8 cellular contexts compared by ENCODE assay signal in genomic region chr11:1546536-1547466, GRCh38. TPM values are rescaled to one million over a fixed set of nuclear protein-coding genes. Genes with fewer than 3 reads are reported as not detected.
A peak's percentile ranks its signal among the peaks of the same experiment; 100 is the strongest.
DNase-seq lines count a peak whose midpoint lies in the region; ATAC-seq, FAIRE-seq and TF ChIP-seq lines count a peak whose summit lies in the region.

No MANE protein-coding gene starts in this region.

- WGBS in hepatocyte (ENCODE audit: low lambda C conversion rate, missing lambda C conversion rate) = 2% methylated on average over 48 of the region's 106 CpGs

- no peaks in the 10 kb centered on the region for H3K9me2 ChIP-seq in OCI-LY1 (ENCODE audit: low read depth, low read length)
- no peaks in the 10 kb centered on the region for H3K9me2 ChIP-seq in hepatocyte (replicated peaks; ENCODE audit: insufficient read depth)

- no peak overlapping the region for H3K27ac ChIP-seq in OCI-LY1 (ENCODE audit: low read depth, low read length, poor library complexity, severe bottlenecking)
- peak overlapping the region; percentile 80 for H3K27ac ChIP-seq in hepatocyte

- H3K9ac ChIP-seq in OCI-LY1 (ENCODE audit: low read length) = no peak overlapping the region
- H3K9ac ChIP-seq in adipocyte (ENCODE audit: low read length) = no peak overlapping the region
- H3K9ac ChIP-seq in skeletal muscle satellite cell (ENCODE audit: low read depth, low read length) = no peak overlapping the region

- FAIRE-seq in GM19239 (lab: Jason Lieb, UNC) = no peak

- ATAC-seq in HG03045 (IDR thresholded peaks at IDR 0.05; ENCODE audit: unreplicated experiment) = no peak

- H3K27me3 ChIP-seq in OCI-LY1 (ENCODE audit: insufficient read depth, low read length) = peaks cover 12% of the 10 kb centered on the region
- peaks cover 42% of the 10 kb centered on the region for H3K27me3 ChIP-seq in adipocyte (replicated peaks; ENCODE audit: control insufficient read depth, insufficient read depth, low read length)
- peaks cover 27% of the 10 kb centered on the region for H3K27me3 ChIP-seq in hepatocyte
- H3K27me3 ChIP-seq in skeletal muscle satellite cell (ENCODE audit: control insufficient read depth, insufficient read depth, low read length) = peaks cover 55% of the 10 kb centered on the region

- H3K9me3 ChIP-seq in OCI-LY1 (ENCODE audit: low read length) = no peaks in the 10 kb centered on the region
- no peaks in the 10 kb centered on the region for H3K9me3 ChIP-seq in adipocyte (ENCODE audit: control insufficient read depth, low read length)
- H3K9me3 ChIP-seq in hepatocyte (ENCODE audit: low read depth) = no peaks in the 10 kb centered on the region
- no peaks in the 10 kb centered on the region for H3K9me3 ChIP-seq in skeletal muscle satellite cell (replicated peaks; ENCODE audit: low read length)

- H2AFZ ChIP-seq in OCI-LY1 (ENCODE audit: low read length) (no peak overlapping the region), hepatocyte (peak overlapping the region; percentile 60)

- peak overlapping the region; percentile 18 for H3K4me3 ChIP-seq in OCI-LY1 (ENCODE audit: low read depth, low read length, poor library complexity, severe bottlenecking)
- peak overlapping the region; percentile 23 for H3K4me3 ChIP-seq in adipocyte (ENCODE audit: low read length)
- peak overlapping the region; percentile 67 for H3K4me3 ChIP-seq in hepatocyte
- peak overlapping the region; percentile 47 for H3K4me3 ChIP-seq in skeletal muscle satellite cell (ENCODE audit: low read length)

- H3K36me3 ChIP-seq in OCI-LY1 (ENCODE audit: insufficient read depth, low read length) (no peaks in the 10 kb centered on the region), adipocyte (ENCODE audit: control insufficient read depth, insufficient read depth, low read length, severe bottlenecking) (no peaks in the 10 kb centered on the region), hepatocyte (replicated peaks; ENCODE audit: insufficient read depth, low read depth) (no peaks in the 10 kb centered on the region), skeletal muscle satellite cell (ENCODE audit: insufficient read depth, low read length) (no peaks in the 10 kb centered on the region)

- H3K4me2 ChIP-seq in OCI-LY1 (ENCODE audit: low read length) (peak overlapping the region; percentile 35; the same call in 1 of the 2 replicates), hepatocyte (peak overlapping the region; percentile 99), skeletal muscle satellite cell (ENCODE audit: low read length) (peak overlapping the region; percentile 73)

- DNase-seq in AG08396 (ENCODE audit: low spot score) (peak; percentile 90), GM19239 (ENCODE audit: insufficient read length, low spot score) (peak; percentile 62), adipocyte (ENCODE audit: low read depth) (peak; percentile 77), hepatocyte (ENCODE audit: low spot score) (peak; percentile 86), superior temporal gyrus (ENCODE audit: extremely low spot score) (no peak)

- TF ChIP-seq CTCF in OCI-LY1 (IDR thresholded peaks at IDR 0.05; ENCODE audit: low read length) (peak; percentile 71), hepatocyte (IDR thresholded peaks at IDR 0.05; ENCODE audit: poor library complexity) (peak; percentile 85)

- H3K79me2 ChIP-seq in OCI-LY1 (ENCODE audit: insufficient read depth, low read length) (no peaks in the 10 kb centered on the region), hepatocyte (no peaks in the 10 kb centered on the region)

- H3K4me1 ChIP-seq in OCI-LY1 (ENCODE audit: insufficient read depth, low read length, severe bottlenecking) (no peaks in the 10 kb centered on the region), adipocyte (ENCODE audit: control insufficient read depth, insufficient read depth, low read length) (peaks cover 10% of the 10 kb centered on the region), hepatocyte (ENCODE audit: insufficient read depth) (peaks cover 20% of the 10 kb centered on the region), skeletal muscle satellite cell (ENCODE audit: control insufficient read depth, insufficient read depth, low read length) (peaks cover 8% of the 10 kb centered on the region)

- H4K20me1 ChIP-seq in OCI-LY1 (ENCODE audit: insufficient read depth, low read length) (no peaks in the 10 kb centered on the region), hepatocyte (ENCODE audit: insufficient read depth, poor library complexity, severe bottlenecking) (no peaks in the 10 kb centered on the region)

- no peaks in the 10 kb centered on the region for H3F3A ChIP-seq in OCI-LY1 (ENCODE audit: insufficient read depth, low read length)

RNA-seq across cellular contexts. Expression of gene DUSP8, which starts 25.3 kb away (rescaled TPM):
- total RNA-seq in hepatocyte = 7.9 and 8.0 TPM in 2 replicates
- polyA plus RNA-seq in hepatocyte = 13.0 and 17.7 TPM in 2 replicates
- total RNA-seq in skeletal muscle satellite cell (2012; rRNA removed) = not detected in 2 replicates

RNA-seq across cellular contexts. Expression of gene KRTAP5-1, which starts 38.3 kb away (rescaled TPM):
- not detected in 2 replicates for total RNA-seq in hepatocyte
- polyA plus RNA-seq in hepatocyte = 0.28 TPM in 1 of 2 replicates, not detected in the other
- not detected in 2 replicates for total RNA-seq in skeletal muscle satellite cell (2012; rRNA removed)

RNA-seq across cellular contexts. Expression of gene KRTAP5-2, which starts 51.3 kb away (rescaled TPM):
- total RNA-seq in hepatocyte = not detected in 2 replicates
- not detected in 2 replicates for polyA plus RNA-seq in hepatocyte
- not detected in 2 replicates for total RNA-seq in skeletal muscle satellite cell (2012; rRNA removed)

Comparison
In these comparisons a context has a peak if more than half of its experiments do, and no peak if none do; other contexts are left out.
1. H3K4me2 ChIP-seq: peak in every context shown above with its lines; median percentile 99 in hepatocyte; 73 in skeletal muscle satellite cell; 35 in OCI-LY1.